In genomic region chrX:71697466-71698298, GRCh38 we compare ENCODE assay signal across 17 cellular contexts. TPM values are rescaled to one million over a fixed set of nuclear protein-coding genes. Genes with fewer than 3 reads are reported as not detected.
A peak's percentile ranks its signal among the peaks of the same experiment; 100 is the strongest.
DNase-seq lines count a peak whose midpoint lies in the region; ATAC-seq, FAIRE-seq and TF ChIP-seq lines count a peak whose summit lies in the region.
"Not testable (repeated sequence)": the region's sequence is repeated elsewhere in the genome, so short reads cannot be mapped to it uniquely, and the experiment has no call there.
"Had no signal": no experiment of that assay in that cellular context is flagged by ENCODE, and none has a peak within 500 bp of the region (broad histone marks: within the 10 kb centered on the region; RNA-seq: fewer than 3 reads in every experiment).

No MANE protein-coding gene starts in this region.

- not testable (repeated sequence) for TF ChIP-seq EP300 in GM12878 (IDR thresholded peaks at IDR 0.05; ENCODE audit: borderline replicate concordance in 1 of 2, control insufficient read depth in 1 of 2, low read depth in 2 of 2, low read length in 2 of 2)

- H3K9ac ChIP-seq in GM12878 (ENCODE audit: control insufficient read depth, insufficient read depth, low read length) = not testable (repeated sequence)

- not testable (repeated sequence) for H3K27ac ChIP-seq in GM12878 (ENCODE audit: control insufficient read depth, insufficient read depth)

- in situ Hi-C loops in GM12878 (cut with MboI) = not testable (repeated sequence)

- H4K20me1 ChIP-seq in GM12878 (ENCODE audit: control insufficient read depth, insufficient read depth) = not testable (repeated sequence)

- peak; percentile 46 for ATAC-seq in GM18517 (IDR thresholded peaks at IDR 0.05; ENCODE audit: unreplicated experiment)
- peak; percentile 46 for ATAC-seq in GM19351 (IDR thresholded peaks at IDR 0.05; ENCODE audit: unreplicated experiment)
- peak; percentile 67 for ATAC-seq in GM21528 (IDR thresholded peaks at IDR 0.05; ENCODE audit: low FRiP score, unreplicated experiment)
- ATAC-seq in HG02588 (IDR thresholded peaks at IDR 0.05; ENCODE audit: unreplicated experiment) = peak; percentile 51
- peak; percentile 42 for ATAC-seq in HG02943 (IDR thresholded peaks at IDR 0.05; ENCODE audit: low read depth, unreplicated experiment)
- peak; percentile 64 for ATAC-seq in HG03354 (IDR thresholded peaks at IDR 0.05; ENCODE audit: poor library complexity, severe bottlenecking, unreplicated experiment)
- ATAC-seq in GM12878 = peak; percentile 74
- ATAC-seq in sciatic nerve = peak; percentile 64

- TF ChIP-seq CTCF in GM12878 (IDR thresholded peaks at IDR 0.05 in 2 of 3, conservative IDR thresholded peaks at IDR 0.05 in 1 of 3; ENCODE audit: control insufficient read depth in 2 of 3, extremely low read depth in 1 of 3, insufficient read depth in 1 of 3, low read depth in 3 of 3, low read length in 3 of 3) = not testable (repeated sequence)

- RAD21 ChIA-PET in GM12878 (lab: Charles Lee; ENCODE audit: unreplicated experiment) = not testable (repeated sequence)

- not testable (repeated sequence) for TF ChIP-seq RAD21 in GM12878 (IDR thresholded peaks at IDR 0.05; ENCODE audit: insufficient read depth, low read depth, low read length)

- not testable (repeated sequence) for H3K4me2 ChIP-seq in GM12878 (ENCODE audit: control insufficient read depth, insufficient read depth)

- H3K79me2 ChIP-seq in GM12878 (ENCODE audit: control insufficient read depth, insufficient read depth, low read length) = not testable (repeated sequence)

- POLR2A ChIA-PET in GM12878 (lab: Charles Lee) = not testable (repeated sequence)

- not testable (repeated sequence) for TF ChIP-seq POLR2A in GM12878 (IDR thresholded peaks at IDR 0.05; ENCODE audit: low read depth, low read length)

- CTCF ChIA-PET in GM12878 (lab: Yijun Ruan, JAX) = not testable (repeated sequence)

- not testable (repeated sequence) for H3K9me3 ChIP-seq in GM12878 (replicated peaks; ENCODE audit: control insufficient read depth, insufficient read depth, low read length)

- intact Hi-C loops in GM12878 (cut with micrococcal nuclease; ENCODE audit: unreplicated experiment); sciatic nerve (cut with DNase I): not testable (repeated sequence)

- H3K4me3 ChIP-seq in GM12878 = not testable (repeated sequence)

- no CpG with 5 or more reads among the region's 17 CpGs for WGBS in GM12878 (ENCODE audit: insufficient coverage, insufficient replicate concordance, low lambda C conversion rate, missing lambda C conversion rate)

- FAIRE-seq in GM12878 (lab: Jason Lieb, UNC) = not testable (repeated sequence)

- not testable (repeated sequence) for DNase-seq in GM12878 (ENCODE audit: low read depth, low spot score); sciatic nerve (ENCODE audit: low spot score)

- not testable (repeated sequence) for H3K4me1 ChIP-seq in GM12878 (ENCODE audit: control insufficient read depth, insufficient read depth, low read length)

- not testable (repeated sequence) for H3K36me3 ChIP-seq in GM12878 (ENCODE audit: control insufficient read depth in 2 of 2, insufficient read depth in 2 of 2, low read length in 1 of 2)

- H3K27me3 ChIP-seq in GM12878 (replicated peaks in 1 of 2; ENCODE audit: control insufficient read depth in 2 of 2, insufficient read depth in 2 of 2, low read length in 1 of 2) = not testable (repeated sequence)

- not testable (repeated sequence) for H2AFZ ChIP-seq in GM12878 (ENCODE audit: control insufficient read depth, low read depth, low read length)

- SMC1A ChIA-PET in GM12878 (lab: Charles Lee; ENCODE audit: uncharacterized antibody, unreplicated experiment) = not testable (repeated sequence)

- not testable (repeated sequence) for BruUV-seq in GM12878 (replicated peaks; lab: Mats Ljungman, UMichigan)

RNA-seq across cellular contexts. Expression of gene CXorf49, which starts 20.4 kb away (rescaled TPM):
- not detected in 2 replicates for total RNA-seq in GM12878 (2013; cell fraction: nucleolus; rRNA removed)
- total RNA-seq in GM12878 (2014; rRNA removed) = not detected in 2 replicates
- total RNA-seq in GM12878 (2014; rRNA removed; fragmentation: Illumina TruSeq; extraction: Trizol) = not detected in 2 replicates
- not detected in 2 replicates for total RNA-seq in GM12878 (2021)
- polyA plus RNA-seq in GM12878 (2011; ENCODE audit: low read depth) = not detected
- polyA plus RNA-seq in GM12878 (2011; rRNA removed) = not detected in 2 replicates
- not detected in 2 replicates for polyA plus RNA-seq in GM12878 (2011; cell fraction: cytosol; rRNA removed)
- not detected in 2 replicates for polyA plus RNA-seq in GM12878 (2011; cell fraction: nucleus; rRNA removed)
- polyA plus RNA-seq in GM12878 (2012) = not detected in 2 replicates
- polyA plus RNA-seq in GM12878 (2014; fragmentation: Illumina TruSeq; extraction: Trizol) = not detected in 2 replicates
- polyA plus RNA-seq in GM12878 (2014; fragmentation: Nextera tagmentation; extraction: Ambion mirVana) = not detected
- 0.27 TPM in 1 of 2 replicates, not detected in the other for polyA plus RNA-seq in GM12878 (2014; rRNA removed)
- polyA plus RNA-seq in GM12878 (2016; fragmentation: Nextera tagmentation; extraction: Ambion mirVana) = not detected
- polyA minus RNA-seq in GM12878 (2011; rRNA and poly(A)+ RNA removed) = not detected in 2 replicates
- polyA minus RNA-seq in GM12878 (2011; cell fraction: cytosol; rRNA and poly(A)+ RNA removed) = not detected in 2 replicates
- polyA minus RNA-seq in GM12878 (2011; cell fraction: nucleus; rRNA and poly(A)+ RNA removed) = not detected in 2 replicates
- total RNA-seq in sciatic nerve = not detected
- total RNA-seq: activated CD4-positive, alpha-beta T cell treated with anti-CD3 and anti-CD28 coated beads, Interleukin-2, amount 10 ng/mL, durations not matched to agents 24 days and 14 days; CD4-positive, alpha-beta memory T cell; HT1080; left lobe of liver; mesenteric fat pad; neural crest cell; ovary; tibial nerve; WTC11 had no signal
- polyA plus RNA-seq: CD4-positive, alpha-beta memory T cell; ovary had no signal
